In genomic region chr5:122846051-122846567, GRCh38 we compare ENCODE assay signal across 8 cellular contexts. TPM values are rescaled to one million over a fixed set of nuclear protein-coding genes. Genes with fewer than 3 reads are reported as not detected.
DNase-seq lines count a peak whose midpoint lies in the region; ATAC-seq and TF ChIP-seq lines count a peak whose summit lies in the region.

No MANE protein-coding gene starts in this region.

- H3K4me1 Mint-ChIP-seq in CD4-positive, alpha-beta T cell (ENCODE audit: low read depth), result peaks cover 38% of the 10 kb centered on the region

- H3K36me3 Mint-ChIP-seq in CD4-positive, alpha-beta T cell (ENCODE audit: low read depth), result peaks cover 9% of the 10 kb centered on the region

- H3K4me1 ChIP-seq in stomach smooth muscle (ENCODE audit: control insufficient read depth, insufficient read depth, low read length), result peaks cover 12% of the 10 kb centered on the region

- DNase-seq in CD4-positive, alpha-beta T cell, result no peak
- DNase-seq in HuH-7 (ENCODE audit: low spot score) (peak; percentile 22), islet precursor cell (peak; percentile 77), NCI-H524 (lab: John Stamatoyannopoulos, UW) (no peak)

- H3K27ac Mint-ChIP-seq in CD4-positive, alpha-beta T cell, result peak overlapping the region; percentile 82

- peak overlapping the region; percentile 88 for H3K4me3 Mint-ChIP-seq in CD4-positive, alpha-beta T cell

- no peaks in the 10 kb centered on the region for H3K36me3 ChIP-seq in stomach smooth muscle (ENCODE audit: control insufficient read depth in 2 of 2, insufficient read depth in 2 of 2, low read length in 2 of 2)

- intact Hi-C loops in CD4-positive, alpha-beta T cell (cut with DNase I, micrococcal nuclease), result loop anchor here in 1 of 2 experiments (10.0 kb wide), 1 partner anchor 71 kb away; the partner anchor contains the start of gene SNX2

- no peaks in the 10 kb centered on the region for H3K27me3 Mint-ChIP-seq in CD4-positive, alpha-beta T cell

- no peak for TF ChIP-seq CTCF in CD4-positive, alpha-beta T cell (IDR thresholded peaks at IDR 0.05)

- peak overlapping the region; percentile 76 to 86 for H3K4me3 ChIP-seq in stomach smooth muscle (ENCODE audit: low read length in 2 of 2)

- POLR2A ChIA-PET in CD4-positive, alpha-beta T cell (lab: Charles Lee), result interaction anchor here (2.6 to 2.7 kb wide), 2 partner anchors 71 to 577 kb away, joined by 27 to 31 read pairs; partner anchors contain the start of genes CEP120 and SNX2

- no peaks in the 10 kb centered on the region for H3K9me3 Mint-ChIP-seq in CD4-positive, alpha-beta T cell

- H3K27ac ChIP-seq in CD4-positive, alpha-beta T cell (ENCODE audit: low read depth, low read length), result peak overlapping the region; percentile 62
- peak overlapping the region; percentile 66 for H3K27ac ChIP-seq in angular gyrus (ENCODE audit: low read depth, low read length)
- H3K27ac ChIP-seq in stomach smooth muscle (ENCODE audit: low read length), result peak overlapping the region; percentile 75

- ATAC-seq in CD4-positive, alpha-beta T cell (ENCODE audit: poor library complexity), result no peak
- ATAC-seq in GM19351 (IDR thresholded peaks at IDR 0.05; ENCODE audit: unreplicated experiment), result no peak
- no peak for ATAC-seq in HG02763 (IDR thresholded peaks at IDR 0.05; ENCODE audit: unreplicated experiment)

- CTCF ChIA-PET in CD4-positive, alpha-beta T cell (lab: Charles Lee), result no interaction called here

- H3K27me3 ChIP-seq in CD4-positive, alpha-beta T cell (ENCODE audit: control insufficient read depth, insufficient read depth, low read length), result no peaks in the 10 kb centered on the region
- H3K27me3 ChIP-seq in stomach smooth muscle (ENCODE audit: control insufficient read depth in 1 of 2, insufficient read depth in 2 of 2, low read length in 2 of 2), result no peaks in the 10 kb centered on the region

- H3K9me3 ChIP-seq in CD4-positive, alpha-beta T cell (ENCODE audit: control insufficient read depth, low read length), result no peaks in the 10 kb centered on the region
- no peaks in the 10 kb centered on the region for H3K9me3 ChIP-seq in stomach smooth muscle (ENCODE audit: control insufficient read depth in 2 of 2, low read length in 2 of 2)

- peak overlapping the region; percentile 71 to 78 for H3K9ac ChIP-seq in stomach smooth muscle (ENCODE audit: low read length in 2 of 2)

RNA-seq across cellular contexts. Expression of gene SNX24, which starts 0.7 kb away (rescaled TPM):
- 1 to 10 TPM; 2.3 to 3.0 TPM for total RNA-seq in CD4-positive, alpha-beta T cell

Comparison
In these comparisons a context has a peak if more than half of its experiments do, and no peak if none do; other contexts are left out.
1. DNase-seq: peak in HuH-7 (single experiment) and islet precursor cell (single experiment); none in CD4-positive, alpha-beta T cell (0 of 10) and NCI-H524 (0 of 2).
2. Peak in every context shown above with its lines, with median percentiles within 50 percentile points of each other: H3K27ac ChIP-seq.